Comparison of ENCODE assay signal across 25 cellular contexts in the genomic region with DNA sequence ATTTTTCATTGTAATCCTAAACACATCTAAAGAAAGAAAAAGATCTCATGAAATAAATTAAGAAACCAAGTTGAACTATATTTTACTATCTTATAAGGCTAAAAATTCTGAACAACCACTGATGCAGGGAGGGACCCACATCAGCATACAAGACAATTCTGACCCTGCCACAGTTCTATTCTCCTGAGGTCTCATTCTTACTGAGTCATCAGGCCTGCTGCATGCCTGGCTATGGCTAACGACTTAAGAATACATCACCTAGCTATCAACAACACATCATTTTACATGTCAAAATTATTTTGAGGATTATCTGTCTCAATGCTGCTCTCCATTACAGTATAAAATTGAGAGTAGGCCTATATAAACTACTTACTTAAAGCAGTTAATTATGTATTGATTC. TPM values are rescaled to one million over a fixed set of nuclear protein-coding genes. Genes with fewer than 3 reads are reported as not detected.
DNase-seq lines count a peak whose midpoint lies in the region; ATAC-seq and TF ChIP-seq lines count a peak whose summit lies in the region.
"Had no signal": no experiment of that assay in that cellular context is flagged by ENCODE, and none has a peak within 500 bp of the region (broad histone marks: within the 10 kb centered on the region; RNA-seq: fewer than 3 reads in every experiment).

No MANE protein-coding gene starts in this region.

- no peak overlapping the region for H3K4me2 ChIP-seq in neural progenitor cell

- H3K9me3 ChIP-seq in neural progenitor cell (ENCODE audit: low read depth) (no peaks in the 10 kb centered on the region), SJCRH30 (replicated peaks) (no peaks in the 10 kb centered on the region)
- H3K9me3 ChIP-seq: prostate gland, transverse colon had no signal

- H3K4me1 Mint-ChIP-seq in neural progenitor cell = peaks cover 11% of the 10 kb centered on the region

- no peaks in the 10 kb centered on the region for H3K27me3 ChIP-seq in neural progenitor cell
- no peaks in the 10 kb centered on the region for H3K27me3 ChIP-seq in SJCRH30
- H3K27me3 ChIP-seq: transverse colon had no signal

- TF ChIP-seq CTCF in fibroblast of villous mesenchyme (IDR thresholded peaks at IDR 0.05; ENCODE audit: insufficient read depth, low read depth, low read length) (no peak), neural progenitor cell (IDR thresholded peaks at IDR 0.05) (no peak)

- DNase-seq in HK-2 (ENCODE audit: unreplicated experiment) = peak; percentile 4
- DNase-seq in astrocyte of the hippocampus (ENCODE audit: low read depth, low spot score) = peak; percentile 49
- DNase-seq in fibroblast of villous mesenchyme (ENCODE audit: low read depth) = peak; percentile 5
- no peak for DNase-seq in neural progenitor cell (ENCODE audit: low spot score)
- no peak for DNase-seq in sciatic nerve (ENCODE audit: low spot score)
- no peak for DNase-seq in SKM-1 (lab: John Stamatoyannopoulos, UW; ENCODE audit: unreplicated experiment)
- no peak for DNase-seq in DMS53 (lab: John Stamatoyannopoulos, UW)
- no peak for DNase-seq in SJCRH30
- DNase-seq: activated CD4-positive, alpha-beta T cell treated with anti-CD3 and anti-CD28 coated beads, Interleukin-2, amount 10 ng/mL, durations not matched to agents 7 days and 5 days; activated CD8-positive, alpha-beta memory T cell treated with anti-CD3 and anti-CD28 coated beads, Interleukin-2, amount 10 ng/mL, durations not matched to agents 7 days and 5 days; activated naive CD4-positive, alpha-beta T cell treated with anti-CD3 and anti-CD28 coated beads, Interleukin-2, amount 50 U/mL, for 16 hours; anterior cingulate cortex; CD4-positive, CD25-positive, alpha-beta regulatory T cell; GDM1; KBM-7; kidney glomerular epithelial cell; mammary epithelial cell; NCI-H1436; NCI-H2107; NCI-H510A treated with DMSO at 0.1 percent for 48 hours; T-helper 2 cell; transverse colon had no signal

- H4K20me1 ChIP-seq in neural progenitor cell (ENCODE audit: low read depth) = no peaks in the 10 kb centered on the region

- no peak overlapping the region for H2AFZ ChIP-seq in neural progenitor cell (replicated peaks)

- H3K4me1 ChIP-seq in neural progenitor cell (peaks cover 28% of the 10 kb centered on the region), SJCRH30 (no peaks in the 10 kb centered on the region)
- H3K4me1 ChIP-seq: prostate gland, transverse colon had no signal

- no peak for ATAC-seq in sciatic nerve
- ATAC-seq: activated CD8-positive, alpha-beta memory T cell treated with anti-CD3 and anti-CD28 coated beads, Interleukin-2, amount 10 ng/mL, durations not matched to agents 7 days and 5 days had no signal

- H3K27ac Mint-ChIP-seq in neural progenitor cell = no peak overlapping the region
- H3K27ac Mint-ChIP-seq: activated CD4-positive, alpha-beta T cell treated with anti-CD3 and anti-CD28 coated beads, Interleukin-2, amount 10 ng/mL, durations not matched to agents 7 days and 5 days; activated CD8-positive, alpha-beta memory T cell treated with anti-CD3 and anti-CD28 coated beads, Interleukin-2, amount 10 ng/mL, durations not matched to agents 7 days and 5 days; CD4-positive, CD25-positive, alpha-beta regulatory T cell had no signal

- intact Hi-C loops in sciatic nerve (cut with DNase I) = no loop called here

- H3K4me3 ChIP-seq in fibroblast of villous mesenchyme (ENCODE audit: low read depth, low read length) = no peak overlapping the region
- H3K4me3 ChIP-seq in neural progenitor cell = no peak overlapping the region
- H3K4me3 ChIP-seq in SJCRH30 = no peak overlapping the region
- H3K4me3 ChIP-seq: prostate gland, transverse colon had no signal

- H3K9ac ChIP-seq in neural progenitor cell = no peak overlapping the region

- no peaks in the 10 kb centered on the region for H3F3A ChIP-seq in neural progenitor cell (ENCODE audit: low read depth)

- no peak overlapping the region for H3K4me3 Mint-ChIP-seq in neural progenitor cell
- H3K4me3 Mint-ChIP-seq: activated CD4-positive, alpha-beta T cell treated with anti-CD3 and anti-CD28 coated beads, Interleukin-2, amount 10 ng/mL, durations not matched to agents 7 days and 5 days; activated CD8-positive, alpha-beta memory T cell treated with anti-CD3 and anti-CD28 coated beads, Interleukin-2, amount 10 ng/mL, durations not matched to agents 7 days and 5 days; CD4-positive, CD25-positive, alpha-beta regulatory T cell had no signal

- H3K27ac ChIP-seq in neural progenitor cell = peak overlapping the region; percentile 8
- H3K27ac ChIP-seq in SJCRH30 = no peak overlapping the region
- H3K27ac ChIP-seq: epithelial cell of prostate, prostate gland, transverse colon, VCaP had no signal

- H3K36me3 ChIP-seq in neural progenitor cell (peaks cover 9% of the 10 kb centered on the region), SJCRH30 (no peaks in the 10 kb centered on the region)
- H3K36me3 ChIP-seq: prostate gland had no signal

- H3K27me3 Mint-ChIP-seq in neural progenitor cell (ENCODE audit: insufficient read depth, low read depth) = no peaks in the 10 kb centered on the region
- H3K27me3 Mint-ChIP-seq: activated CD4-positive, alpha-beta T cell treated with anti-CD3 and anti-CD28 coated beads, Interleukin-2, amount 10 ng/mL, durations not matched to agents 7 days and 5 days; activated CD8-positive, alpha-beta memory T cell treated with anti-CD3 and anti-CD28 coated beads, Interleukin-2, amount 10 ng/mL, durations not matched to agents 7 days and 5 days; CD4-positive, CD25-positive, alpha-beta regulatory T cell had no signal

- peaks cover 30% of the 10 kb centered on the region for H3K36me3 Mint-ChIP-seq in neural progenitor cell

- H3K9me3 Mint-ChIP-seq in neural progenitor cell = peaks cover 9% of the 10 kb centered on the region

- no peaks in the 10 kb centered on the region for H3K79me2 ChIP-seq in neural progenitor cell (ENCODE audit: low read depth)

RNA-seq across cellular contexts. Expression of a gene that starts 52.9 kb away (rescaled TPM):
- total RNA-seq in fibroblast of villous mesenchyme = 10.6 and 19.0 TPM in 2 replicates
- total RNA-seq in neural progenitor cell (ENCODE audit: low replicate concordance) = 17.4 and 18.3 TPM in 2 replicates
- total RNA-seq in sciatic nerve = 40.7 TPM
- total RNA-seq in SJCRH30 (2014; rRNA removed; shearing (Covaris generic)) = 9.4 and 10.7 TPM in 2 replicates

Comparison
In these comparisons a context has a peak if more than half of its experiments do, and no peak if none do; other contexts are left out.
1. DNase-seq: peak in HK-2 (single experiment), astrocyte of the hippocampus (single experiment) and fibroblast of villous mesenchyme (single experiment); none in neural progenitor cell (single experiment), sciatic nerve (single experiment), SKM-1 (single experiment), DMS53 (single experiment) and SJCRH30 (0 of 2).